ENCODE assay signal across 13 cellular contexts in the genomic region with DNA sequence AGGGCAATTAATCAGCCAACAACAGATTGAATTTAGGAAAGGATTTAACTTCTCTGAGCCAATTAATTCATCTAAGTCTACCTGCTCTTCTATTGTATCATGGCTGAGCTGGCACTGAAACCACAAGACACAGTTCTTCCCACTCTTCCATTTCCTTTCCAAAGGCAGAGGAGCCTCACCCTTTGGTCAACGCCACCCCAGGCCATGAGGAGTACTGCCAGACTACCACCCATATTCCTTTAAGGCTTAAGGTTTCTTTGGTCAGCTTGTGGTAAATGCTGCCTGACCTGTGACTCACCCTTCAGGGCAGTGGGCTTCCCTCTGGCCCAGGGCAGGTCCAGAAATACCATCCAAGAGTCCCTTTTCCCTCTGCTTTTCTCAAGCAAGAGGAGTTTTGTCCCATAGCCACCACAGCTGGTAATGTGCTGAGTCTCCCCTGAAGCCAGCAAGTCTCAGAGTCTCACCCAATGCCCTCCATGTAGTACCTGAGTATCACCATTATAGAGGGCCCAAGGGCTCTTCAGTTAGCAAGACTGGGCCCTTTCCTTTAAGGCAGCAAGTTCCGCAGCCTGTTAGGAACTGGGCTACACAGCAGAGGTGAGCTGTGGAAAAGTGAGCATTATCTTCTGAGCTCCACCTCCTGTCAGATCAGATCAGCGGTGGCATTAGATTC.
DNase-seq lines count a peak whose midpoint lies in the region; ATAC-seq and TF ChIP-seq lines count a peak whose summit lies in the region.
"Had no signal": no experiment of that assay in that cellular context is flagged by ENCODE, and none has a peak within 500 bp of the region (broad histone marks: within the 10 kb centered on the region; RNA-seq: fewer than 3 reads in every experiment).

No MANE protein-coding gene starts in this region.

- H3K36me3 Mint-ChIP-seq in Calu3 (ENCODE audit: insufficient read depth, unreplicated experiment), result no peaks in the 10 kb centered on the region

- no peak overlapping the region for H3K4me3 Mint-ChIP-seq in Calu3 (ENCODE audit: low read depth, unreplicated experiment)
- H3K4me3 Mint-ChIP-seq: nephron had no signal

- intact Hi-C loops in Calu3 (cut with micrococcal nuclease; ENCODE audit: unreplicated experiment), result no loop called here

- H3K27me3 Mint-ChIP-seq in Calu3 (ENCODE audit: unreplicated experiment), result no peaks in the 10 kb centered on the region

- CTCF ChIA-PET in Calu3 (lab: Charles Lee), result interaction anchor here (0.6 kb wide), 1 partner anchor 197 kb away, joined by 3 read pairs; no protein-coding TSS in a partner anchor

- H3K9me3 Mint-ChIP-seq in Calu3 (ENCODE audit: low read depth, unreplicated experiment), result no peaks in the 10 kb centered on the region
- H3K9me3 Mint-ChIP-seq: nephron had no signal

- DNase-seq in Calu3 (peak; percentile 36), HT1080 (ENCODE audit: low read depth) (peak; percentile 82), SW480 (ENCODE audit: low spot score) (peak; percentile 31), iPS-NIHi7 (ENCODE audit: extremely low spot score) (peak; percentile 25), cerebellar nuclear complex (lab: John Stamatoyannopoulos, UW) (no peak), T-helper 1 cell (no peak)
- DNase-seq: activated effector memory CD4-positive, alpha-beta T cell treated with Interleukin-2 at 50 U/mL for 16 hours; C1 segment of cervical spinal cord; Karpas-422; stimulated activated CD4-positive, alpha-beta T cell treated with anti-CD3 and anti-CD28 coated beads, Interleukin-1b, Interleukin-23, amount 100 ng/mL, for 48 hours had no signal

- ATAC-seq in HG02970 (IDR thresholded peaks at IDR 0.05; ENCODE audit: low FRiP score, unreplicated experiment) (no peak), HG03460 (IDR thresholded peaks at IDR 0.05; ENCODE audit: unreplicated experiment) (no peak)

- no peak overlapping the region for H3K27ac Mint-ChIP-seq in Calu3 (ENCODE audit: unreplicated experiment)
- H3K27ac Mint-ChIP-seq: nephron had no signal

- BruUV-seq in Calu3 (replicated peaks; lab: Mats Ljungman, UMichigan), result no TSS peak

- no peaks in the 10 kb centered on the region for H3K4me1 Mint-ChIP-seq in Calu3 (ENCODE audit: low read depth, unreplicated experiment)
- H3K4me1 Mint-ChIP-seq: nephron had no signal

- TF ChIP-seq CTCF in Calu3 (IDR thresholded peaks at IDR 0.05; ENCODE audit: unreplicated experiment), result no peak

Comparison
In these comparisons a context has a peak if more than half of its experiments do, and no peak if none do; other contexts are left out.
1. DNase-seq: peak in Calu3 (single experiment), HT1080 (single experiment), SW480 (single experiment) and iPS-NIHi7 (single experiment); none in cerebellar nuclear complex (0 of 2) and T-helper 1 cell (0 of 5).